17 cellular contexts compared by ENCODE assay signal in genomic region chr5:1317921-1318565, GRCh38. TPM values are rescaled to one million over a fixed set of nuclear protein-coding genes. Genes with fewer than 3 reads are reported as not detected.
DNase-seq lines count a peak whose midpoint lies in the region; ATAC-seq and TF ChIP-seq lines count a peak whose summit lies in the region.
"Had no signal": no experiment of that assay in that cellular context is flagged by ENCODE, and none has a peak within 500 bp of the region (broad histone marks: within the 10 kb centered on the region; RNA-seq: fewer than 3 reads in every experiment).

No MANE protein-coding gene starts in this region.

- H3K36me3 ChIP-seq in A673 (ENCODE audit: insufficient read depth, low read length, poor library complexity, severe bottlenecking) (peaks cover 36% of the 10 kb centered on the region), RWPE2 (ENCODE audit: low read depth) (peaks cover 58% of the 10 kb centered on the region), MG63 (peaks cover 66% of the 10 kb centered on the region), gastroesophageal sphincter (peaks cover 0 to 56% of the 10 kb centered on the region in 2 donors)

- H3K27me3 Mint-ChIP-seq in Calu3 (ENCODE audit: unreplicated experiment) = no peaks in the 10 kb centered on the region
- H3K27me3 Mint-ChIP-seq in nephron progenitor cell (ENCODE audit: low read depth, poor library complexity) = no peaks in the 10 kb centered on the region
- H3K27me3 Mint-ChIP-seq: activated CD8-positive, alpha-beta T cell treated with anti-CD3 and anti-CD28 coated beads for 36 hours; activated naive CD8-positive, alpha-beta T cell treated with anti-CD3 and anti-CD28 coated beads, Interleukin-2, amount 50 U/mL, for 24 hours; activated T-helper 17 cell treated with anti-CD3 and anti-CD28 coated beads, Interleukin-2, amount 50 U/mL, for 72 hours had no signal

- no peak overlapping the region for H3K27ac ChIP-seq in A673 (ENCODE audit: low read depth, low read length, poor library complexity, severe bottlenecking)
- H3K27ac ChIP-seq in RWPE2 (ENCODE audit: poor library complexity, severe bottlenecking) = peak overlapping the region; percentile 88
- no peak overlapping the region for H3K27ac ChIP-seq in gastroesophageal sphincter
- H3K27ac ChIP-seq: breast epithelium, dorsolateral prefrontal cortex, left ventricle myocardium inferior, pancreas had no signal

- no peak overlapping the region for H3K4me3 Mint-ChIP-seq in Calu3 (ENCODE audit: low read depth, unreplicated experiment)
- H3K4me3 Mint-ChIP-seq in nephron progenitor cell = no peak overlapping the region
- H3K4me3 Mint-ChIP-seq: activated CD8-positive, alpha-beta T cell treated with anti-CD3 and anti-CD28 coated beads for 36 hours; activated naive CD8-positive, alpha-beta T cell treated with anti-CD3 and anti-CD28 coated beads, Interleukin-2, amount 50 U/mL, for 24 hours; activated T-helper 17 cell treated with anti-CD3 and anti-CD28 coated beads, Interleukin-2, amount 50 U/mL, for 72 hours had no signal

- H3K27me3 ChIP-seq in A673 (replicated peaks; ENCODE audit: insufficient read depth, low read depth, low read length, poor library complexity) (no peaks in the 10 kb centered on the region), RWPE2 (ENCODE audit: insufficient read depth, poor library complexity, severe bottlenecking) (no peaks in the 10 kb centered on the region), MG63 (no peaks in the 10 kb centered on the region), gastroesophageal sphincter (no peaks in the 10 kb centered on the region)
- H3K27me3 ChIP-seq: breast epithelium, dorsolateral prefrontal cortex, pancreas had no signal

- H3K36me3 Mint-ChIP-seq in Calu3 (ENCODE audit: insufficient read depth, unreplicated experiment) = peaks cover 50% of the 10 kb centered on the region
- H3K36me3 Mint-ChIP-seq in nephron progenitor cell (ENCODE audit: low read depth) = peaks cover 17% of the 10 kb centered on the region

- no peak overlapping the region for H3K27ac Mint-ChIP-seq in Calu3 (ENCODE audit: unreplicated experiment)
- peak overlapping the region; percentile 61 for H3K27ac Mint-ChIP-seq in nephron progenitor cell
- H3K27ac Mint-ChIP-seq: activated naive CD8-positive, alpha-beta T cell treated with anti-CD3 and anti-CD28 coated beads, Interleukin-2, amount 50 U/mL, for 24 hours; activated T-helper 17 cell treated with anti-CD3 and anti-CD28 coated beads, Interleukin-2, amount 50 U/mL, for 72 hours had no signal

- ATAC-seq in RWPE2 (ENCODE audit: low read depth) (no peak), HG02642 (IDR thresholded peaks at IDR 0.05; ENCODE audit: poor library complexity, unreplicated experiment) (no peak), gastroesophageal sphincter (no peak)
- ATAC-seq: activated CD8-positive, alpha-beta T cell treated with anti-CD3 and anti-CD28 coated beads for 36 hours; activated naive CD8-positive, alpha-beta T cell treated with anti-CD3 and anti-CD28 coated beads, Interleukin-2, amount 50 U/mL, for 24 hours; activated T-helper 17 cell treated with anti-CD3 and anti-CD28 coated beads, Interleukin-2, amount 50 U/mL, for 72 hours; pancreas had no signal

- no peak for TF ChIP-seq EP300 in gastroesophageal sphincter (IDR thresholded peaks at IDR 0.05)

- DNase-seq in A673 (ENCODE audit: low spot score) (no peak), Calu3 (no peak), RWPE2 (ENCODE audit: low spot score) (no peak), nephron progenitor cell (no peak), MG63 (no peak), middle frontal gyrus (ENCODE audit: extremely low spot score, low spot score) (no peak)
- DNase-seq: activated CD8-positive, alpha-beta T cell treated with anti-CD3 and anti-CD28 coated beads for 36 hours; activated naive CD8-positive, alpha-beta T cell treated with anti-CD3 and anti-CD28 coated beads, Interleukin-2, amount 50 U/mL, for 24 hours; left ventricle myocardium inferior; NCI-H187 treated with DMSO at 0.1 percent for 48 hours; NCI-H446 treated with DMSO at 0.1 percent for 48 hours had no signal

- no peak for TF ChIP-seq POLR2A in gastroesophageal sphincter (IDR thresholded peaks at IDR 0.05)

- BruUV-seq in A673 (replicated peaks; lab: Mats Ljungman, UMichigan) (TSS peak; percentile 70), Calu3 (replicated peaks; lab: Mats Ljungman, UMichigan) (TSS peak; percentile 60)

- POLR2A ChIA-PET in A673 (lab: Charles Lee; ENCODE audit: low non-redundant PET) = no interaction called here

- CTCF ChIA-PET in A673 (lab: Charles Lee) (no interaction called here), Calu3 (lab: Charles Lee) (no interaction called here)

- peaks cover 18% of the 10 kb centered on the region for H3K4me1 Mint-ChIP-seq in Calu3 (ENCODE audit: low read depth, unreplicated experiment)
- H3K4me1 Mint-ChIP-seq in nephron progenitor cell = peaks cover 26% of the 10 kb centered on the region

- H3K9me3 Mint-ChIP-seq in Calu3 (ENCODE audit: low read depth, unreplicated experiment) = no peaks in the 10 kb centered on the region
- no peaks in the 10 kb centered on the region for H3K9me3 Mint-ChIP-seq in nephron progenitor cell
- H3K9me3 Mint-ChIP-seq: activated CD8-positive, alpha-beta T cell treated with anti-CD3 and anti-CD28 coated beads for 36 hours; activated naive CD8-positive, alpha-beta T cell treated with anti-CD3 and anti-CD28 coated beads, Interleukin-2, amount 50 U/mL, for 24 hours; activated T-helper 17 cell treated with anti-CD3 and anti-CD28 coated beads, Interleukin-2, amount 50 U/mL, for 72 hours had no signal

- no peaks in the 10 kb centered on the region for H3K9me3 ChIP-seq in A673 (ENCODE audit: low read depth, low read length, poor library complexity, severe bottlenecking)
- H3K9me3 ChIP-seq in RWPE2 (ENCODE audit: severe bottlenecking) = no peaks in the 10 kb centered on the region
- H3K9me3 ChIP-seq in MG63 = no peaks in the 10 kb centered on the region
- no peaks in the 10 kb centered on the region for H3K9me3 ChIP-seq in gastroesophageal sphincter
- H3K9me3 ChIP-seq: breast epithelium, left ventricle myocardium inferior, pancreas had no signal

- H3K4me1 ChIP-seq in A673 (ENCODE audit: insufficient read depth, low read length, poor library complexity, severe bottlenecking) = no peaks in the 10 kb centered on the region
- H3K4me1 ChIP-seq in RWPE2 (ENCODE audit: insufficient read depth, poor library complexity, severe bottlenecking) = peaks cover 21% of the 10 kb centered on the region
- peaks cover 0 to 17% (median 7%) of the 10 kb centered on the region in 3 donors for H3K4me1 ChIP-seq in gastroesophageal sphincter
- H3K4me1 ChIP-seq: breast epithelium had no signal

- TF ChIP-seq CTCF in A673 (conservative IDR thresholded peaks at IDR 0.05; ENCODE audit: low read depth, low read length) (no peak), Calu3 (IDR thresholded peaks at IDR 0.05; ENCODE audit: unreplicated experiment) (no peak), RWPE2 (IDR thresholded peaks at IDR 0.05; ENCODE audit: poor library complexity, severe bottlenecking) (no peak), nephron progenitor cell (IDR thresholded peaks at IDR 0.05) (no peak), gastroesophageal sphincter (IDR thresholded peaks at IDR 0.05) (no peak)

- WGBS in gastroesophageal sphincter (ENCODE audit: low coverage in 1 of 2), 2 donors = 75 to 86% methylated on average over 9 to 21 of the region's 26 CpGs

- H3K4me3 ChIP-seq in A673 (ENCODE audit: low read depth, low read length, poor library complexity, severe bottlenecking) (no peak overlapping the region), RWPE2 (ENCODE audit: severe bottlenecking) (no peak overlapping the region), MG63 (no peak overlapping the region), gastroesophageal sphincter (no peak overlapping the region)
- H3K4me3 ChIP-seq: breast epithelium, dorsolateral prefrontal cortex, left ventricle myocardium inferior, pancreas had no signal

- intact Hi-C loops in A673 (cut with micrococcal nuclease; ENCODE audit: unreplicated experiment) (no loop called here), Calu3 (cut with micrococcal nuclease; ENCODE audit: unreplicated experiment) (no loop called here)

RNA-seq across cellular contexts. Expression of gene TERT, which starts 23.2 kb away (rescaled TPM):
- 14.2 and 17.1 TPM in 2 replicates for total RNA-seq in A673 (2021)
- 2.1 and 2.3 TPM in 2 replicates for total RNA-seq in Calu3 (2022)
- total RNA-seq in MG63 (2014; rRNA removed; shearing (Covaris generic); ENCODE audit: low replicate concordance) = 0.72 and 2.4 TPM in 2 replicates
- not detected for total RNA-seq in gastroesophageal sphincter
- total RNA-seq: left ventricle myocardium inferior had no signal

RNA-seq across cellular contexts. Expression of gene CLPTM1L, which starts 26.9 kb away (rescaled TPM):
- total RNA-seq in A673 (2021) (128 and 146 TPM in 2 replicates), Calu3 (2022) (120 and 127 TPM in 2 replicates), gastroesophageal sphincter (100 to 1,000 TPM in 1 of 4 donors, 10 to 100 TPM in 3; 83.9 to 131 (median 92.2) TPM)
- total RNA-seq in MG63 (2014; rRNA removed; shearing (Covaris generic); ENCODE audit: low replicate concordance) = 543 and 925 TPM in 2 replicates
